3 cellular contexts compared by ENCODE assay signal in genomic region chr1:3235496-3235895, GRCh38.
TF ChIP-seq lines count a peak whose summit lies in the region.

No MANE protein-coding gene starts in this region.

TF ChIP-seq in HepG2, 621 proteins besides CTCF, POLR2A, EP300 and RAD21:
- no peak for TF ChIP-seq TIGD3 (CRISPR knock-in tag; IDR thresholded peaks at IDR 0.05; ENCODE audit: borderline replicate concordance)
- TF ChIP-seq TEAD3 (CRISPR knock-in tag; optimal IDR thresholded peaks at IDR 0.05; ENCODE audit: borderline replicate concordance) = no peak
- no peak for TF ChIP-seq HDAC6 (IDR thresholded peaks at IDR 0.05; ENCODE audit: low read depth, low read length)
- TF ChIP-seq ZNF646 (CRISPR knock-in tag; IDR thresholded peaks at IDR 0.05) = no peak
- 0 out of 2 replicates have a peak, but pooled peaks have one; percentile 20 for TF ChIP-seq ZBTB38 (CRISPR knock-in tag; IDR thresholded peaks at IDR 0.05)
- TF ChIP-seq HOXA7 (CRISPR knock-in tag; IDR thresholded peaks at IDR 0.05) = no peak

TF ChIP-seq in H1, 55 proteins besides CTCF, POLR2A, EP300 and RAD21 (continued from another document):
- no peak for TF ChIP-seq HDAC6 (IDR thresholded peaks at IDR 0.05; ENCODE audit: low read depth, low read length)
- TF ChIP-seq SP4 (IDR thresholded peaks at IDR 0.05; ENCODE audit: low read length) = no peak
- TF ChIP-seq SUZ12 (IDR thresholded peaks at IDR 0.05; ENCODE audit: low read length) = no peak
- no peak for TF ChIP-seq USF2 (IDR thresholded peaks at IDR 0.05; ENCODE audit: low read length)
- no peak for TF ChIP-seq FOSL1 (IDR thresholded peaks at IDR 0.05; ENCODE audit: insufficient read depth, low read depth, low read length)

TF ChIP-seq in SK-N-SH treated with all-trans-retinoic acid at 6 μM for 48 hours, 23 proteins besides CTCF, POLR2A, EP300 and RAD21:
- TF ChIP-seq PATZ1 (CRISPR knock-in tag; IDR thresholded peaks at IDR 0.05; ENCODE audit: borderline replicate concordance) (no peak), ZFP3 (CRISPR knock-in tag; IDR thresholded peaks at IDR 0.05) (no peak), CSDC2 (CRISPR knock-in tag; IDR thresholded peaks at IDR 0.05) (no peak), ZC3H10 (CRISPR knock-in tag; IDR thresholded peaks at IDR 0.05) (no peak), TCF4 (CRISPR knock-in tag; IDR thresholded peaks at IDR 0.05; ENCODE audit: borderline replicate concordance) (no peak), BACH2 (CRISPR knock-in tag; IDR thresholded peaks at IDR 0.05; ENCODE audit: borderline replicate concordance) (no peak), ZNF565 (CRISPR knock-in tag; conservative IDR thresholded peaks at IDR 0.05; ENCODE audit: low read depth) (no peak), TSHZ2 (CRISPR knock-in tag; IDR thresholded peaks at IDR 0.05) (no peak), ESRRG (CRISPR knock-in tag; IDR thresholded peaks at IDR 0.05) (no peak), RARB (CRISPR knock-in tag; IDR thresholded peaks at IDR 0.05) (no peak), ZNF8 (CRISPR knock-in tag; IDR thresholded peaks at IDR 0.05) (no peak), SNAI2 (CRISPR knock-in tag; IDR thresholded peaks at IDR 0.05) (no peak), PPARA (CRISPR knock-in tag; IDR thresholded peaks at IDR 0.05; ENCODE audit: borderline replicate concordance) (no peak), TOX (CRISPR knock-in tag; IDR thresholded peaks at IDR 0.05; ENCODE audit: borderline replicate concordance) (no peak), ZFP30 (CRISPR knock-in tag; IDR thresholded peaks at IDR 0.05) (no peak), ISL1 (CRISPR knock-in tag; IDR thresholded peaks at IDR 0.05) (no peak)
TF ChIP-seq in SK-N-SH treated with all-trans-retinoic acid at 6 μM for 48 hours: peak in this region for 0.
